In the genomic region with DNA sequence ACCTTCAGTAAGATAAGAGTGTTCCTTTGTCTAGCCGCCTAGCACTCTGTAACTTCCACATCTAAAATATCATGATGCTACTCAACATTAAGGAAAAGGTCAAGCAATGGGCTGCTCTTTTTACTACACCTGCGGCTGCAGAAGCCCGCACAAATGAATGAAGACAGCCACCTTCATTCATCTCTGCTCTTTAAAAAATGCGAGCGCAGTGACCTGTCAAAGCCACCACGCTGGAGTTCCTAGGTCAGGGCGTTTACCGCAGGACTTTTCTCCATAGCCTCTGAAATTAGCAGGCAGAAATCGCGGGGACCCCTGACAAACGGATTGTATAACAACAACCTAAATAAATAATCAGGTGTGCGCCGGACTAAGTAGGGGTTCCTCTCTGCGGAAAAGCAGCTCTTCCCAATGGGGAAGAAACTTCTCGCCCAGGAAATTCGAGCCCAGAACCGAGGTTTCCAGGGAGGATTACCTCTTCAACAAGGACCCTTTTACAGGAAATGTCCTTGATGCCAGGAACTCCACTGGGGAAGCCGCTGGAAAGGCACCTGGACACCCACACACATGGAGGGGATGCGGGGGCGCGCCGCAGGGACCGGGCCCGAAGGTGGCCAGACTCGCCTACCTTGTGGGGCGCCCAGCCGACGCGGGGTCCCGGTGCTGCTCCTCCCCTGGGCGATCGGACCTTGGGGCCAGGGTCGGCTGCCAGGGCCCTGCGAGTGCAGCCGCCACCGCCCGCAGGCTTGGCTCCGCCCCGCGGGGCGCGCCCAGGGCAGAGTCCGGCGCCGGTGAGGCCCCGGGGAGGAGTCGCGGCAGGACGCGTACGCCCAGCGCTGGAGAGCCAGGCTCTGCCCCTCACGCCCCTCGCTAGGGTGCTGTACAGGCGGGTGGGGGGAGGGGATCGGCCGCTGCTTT, we compare ENCODE assay signal across 1 cellular context.
TF ChIP-seq lines count a peak whose summit lies in the region.

A gene with protein sequence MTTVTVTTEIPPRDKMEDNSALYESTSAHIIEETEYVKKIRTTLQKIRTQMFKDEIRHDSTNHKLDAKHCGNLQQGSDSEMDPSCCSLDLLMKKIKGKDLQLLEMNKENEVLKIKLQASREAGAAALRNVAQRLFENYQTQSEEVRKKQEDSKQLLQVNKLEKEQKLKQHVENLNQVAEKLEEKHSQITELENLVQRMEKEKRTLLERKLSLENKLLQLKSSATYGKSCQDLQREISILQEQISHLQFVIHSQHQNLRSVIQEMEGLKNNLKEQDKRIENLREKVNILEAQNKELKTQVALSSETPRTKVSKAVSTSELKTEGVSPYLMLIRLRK (minus strand): TSS at position 751 of the 915 bp plus-strand sequence. CDS start 16,670 bp downstream, outside the sequence.

TF ChIP-seq in HepG2, 621 proteins besides CTCF, POLR2A, EP300 and RAD21 (continued from another document):
- TF ChIP-seq, protein P1, sequence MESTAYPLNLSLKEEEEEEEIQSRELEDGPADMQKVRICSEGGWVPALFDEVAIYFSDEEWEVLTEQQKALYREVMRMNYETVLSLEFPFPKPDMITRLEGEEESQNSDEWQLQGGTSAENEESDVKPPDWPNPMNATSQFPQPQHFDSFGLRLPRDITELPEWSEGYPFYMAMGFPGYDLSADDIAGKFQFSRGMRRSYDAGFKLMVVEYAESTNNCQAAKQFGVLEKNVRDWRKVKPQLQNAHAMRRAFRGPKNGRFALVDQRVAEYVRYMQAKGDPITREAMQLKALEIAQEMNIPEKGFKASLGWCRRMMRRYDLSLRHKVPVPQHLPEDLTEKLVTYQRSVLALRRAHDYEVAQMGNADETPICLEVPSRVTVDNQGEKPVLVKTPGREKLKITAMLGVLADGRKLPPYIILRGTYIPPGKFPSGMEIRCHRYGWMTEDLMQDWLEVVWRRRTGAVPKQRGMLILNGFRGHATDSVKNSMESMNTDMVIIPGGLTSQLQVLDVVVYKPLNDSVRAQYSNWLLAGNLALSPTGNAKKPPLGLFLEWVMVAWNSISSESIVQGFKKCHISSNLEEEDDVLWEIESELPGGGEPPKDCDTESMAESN (CRISPR knock-in tag; conservative IDR thresholded peaks at IDR 0.05): peak; percentile 65; the same call in 1 of the 2 replicates
- TF ChIP-seq, protein P2, sequence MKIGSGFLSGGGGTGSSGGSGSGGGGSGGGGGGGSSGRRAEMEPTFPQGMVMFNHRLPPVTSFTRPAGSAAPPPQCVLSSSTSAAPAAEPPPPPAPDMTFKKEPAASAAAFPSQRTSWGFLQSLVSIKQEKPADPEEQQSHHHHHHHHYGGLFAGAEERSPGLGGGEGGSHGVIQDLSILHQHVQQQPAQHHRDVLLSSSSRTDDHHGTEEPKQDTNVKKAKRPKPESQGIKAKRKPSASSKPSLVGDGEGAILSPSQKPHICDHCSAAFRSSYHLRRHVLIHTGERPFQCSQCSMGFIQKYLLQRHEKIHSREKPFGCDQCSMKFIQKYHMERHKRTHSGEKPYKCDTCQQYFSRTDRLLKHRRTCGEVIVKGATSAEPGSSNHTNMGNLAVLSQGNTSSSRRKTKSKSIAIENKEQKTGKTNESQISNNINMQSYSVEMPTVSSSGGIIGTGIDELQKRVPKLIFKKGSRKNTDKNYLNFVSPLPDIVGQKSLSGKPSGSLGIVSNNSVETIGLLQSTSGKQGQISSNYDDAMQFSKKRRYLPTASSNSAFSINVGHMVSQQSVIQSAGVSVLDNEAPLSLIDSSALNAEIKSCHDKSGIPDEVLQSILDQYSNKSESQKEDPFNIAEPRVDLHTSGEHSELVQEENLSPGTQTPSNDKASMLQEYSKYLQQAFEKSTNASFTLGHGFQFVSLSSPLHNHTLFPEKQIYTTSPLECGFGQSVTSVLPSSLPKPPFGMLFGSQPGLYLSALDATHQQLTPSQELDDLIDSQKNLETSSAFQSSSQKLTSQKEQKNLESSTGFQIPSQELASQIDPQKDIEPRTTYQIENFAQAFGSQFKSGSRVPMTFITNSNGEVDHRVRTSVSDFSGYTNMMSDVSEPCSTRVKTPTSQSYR (CRISPR knock-in tag; IDR thresholded peaks at IDR 0.05; ENCODE audit: borderline replicate concordance): peak; percentile 88
- TF ChIP-seq POLR2AphosphoS5 (IDR thresholded peaks at IDR 0.05; ENCODE audit: low read depth, low read length) (peak; percentile 37; the same call in 1 of the 2 replicates), ZNF644 (CRISPR knock-in tag; IDR thresholded peaks at IDR 0.05; ENCODE audit: low read depth) (0 out of 2 replicates have a peak, but pooled peaks have one; percentile 14), ZNF33A (CRISPR knock-in tag; IDR thresholded peaks at IDR 0.05; ENCODE audit: borderline replicate concordance) (no peak), KMT2A (CRISPR knock-in tag; IDR thresholded peaks at IDR 0.05) (0 out of 2 replicates have a peak, but pooled peaks have one; percentile 25), ZNF274 (CRISPR knock-in tag; IDR thresholded peaks at IDR 0.05) (no peak), HNF4G (IDR thresholded peaks at IDR 0.05; ENCODE audit: borderline replicate concordance, low read depth, low read length) (peak; percentile 84), HNF4G (CRISPR knock-in tag; IDR thresholded peaks at IDR 0.05; ENCODE audit: borderline replicate concordance, low read depth) (peak; percentile 93; the same call in 1 of the 2 replicates), ZNF260 (CRISPR knock-in tag; IDR thresholded peaks at IDR 0.05; ENCODE audit: borderline replicate concordance, low read depth) (no peak), ZNF546 (CRISPR knock-in tag; conservative IDR thresholded peaks at IDR 0.05) (no peak), ZBTB7B (CRISPR knock-in tag; IDR thresholded peaks at IDR 0.05) (no peak), MXI1 (IDR thresholded peaks at IDR 0.05; ENCODE audit: borderline replicate concordance, low read depth, low read length) (peak; percentile 34; the same call in 1 of the 3 replicates), HIVEP1 (CRISPR knock-in tag; IDR thresholded peaks at IDR 0.05) (peak; percentile 17; the same call in 1 of the 2 replicates), SP140L (CRISPR knock-in tag; IDR thresholded peaks at IDR 0.05; ENCODE audit: borderline replicate concordance) (no peak), SALL1 (CRISPR knock-in tag; IDR thresholded peaks at IDR 0.05) (peak; percentile 86), ZMAT3 (CRISPR knock-in tag; conservative IDR thresholded peaks at IDR 0.05) (0 out of 2 replicates have a peak, but pooled peaks have one; percentile 21), ZNF367 (CRISPR knock-in tag; IDR thresholded peaks at IDR 0.05; ENCODE audit: borderline replicate concordance) (no peak), DPF2 (CRISPR knock-in tag; IDR thresholded peaks at IDR 0.05; ENCODE audit: borderline replicate concordance, low read depth) (0 out of 2 replicates have a peak, but pooled peaks have one; percentile 36), KDM2A (CRISPR knock-in tag; IDR thresholded peaks at IDR 0.05; ENCODE audit: borderline replicate concordance, low read depth) (peak; percentile 61), SRSF1 (optimal IDR thresholded peaks at IDR 0.05; ENCODE audit: low read depth, low read length) (no peak), HNF4A (CRISPR knock-in tag; IDR thresholded peaks at IDR 0.05) (peak; percentile 42; the same call in 1 of the 2 replicates), YY1 (IDR thresholded peaks at IDR 0.05; ENCODE audit: insufficient read depth, insufficient replicate concordance, low read depth, low read length) (peak; percentile 32), SMAD1 (CRISPR knock-in tag; IDR thresholded peaks at IDR 0.05; ENCODE audit: borderline replicate concordance, low read depth) (no peak), RBM39 (IDR thresholded peaks at IDR 0.05; ENCODE audit: low read depth, low read length, poor library complexity, severe bottlenecking) (peak; percentile 37), MTF2 (CRISPR knock-in tag; IDR thresholded peaks at IDR 0.05; ENCODE audit: borderline replicate concordance) (peak; percentile 69; the same call in 1 of the 2 replicates), RNF2 (conservative IDR thresholded peaks at IDR 0.05; ENCODE audit: low read depth) (peak; percentile 49; the same call in 1 of the 2 replicates), HDAC2 (CRISPR knock-in tag; IDR thresholded peaks at IDR 0.05) (peak; percentile 15; the same call in 1 of the 2 replicates)
- TF ChIP-seq, protein P3, sequence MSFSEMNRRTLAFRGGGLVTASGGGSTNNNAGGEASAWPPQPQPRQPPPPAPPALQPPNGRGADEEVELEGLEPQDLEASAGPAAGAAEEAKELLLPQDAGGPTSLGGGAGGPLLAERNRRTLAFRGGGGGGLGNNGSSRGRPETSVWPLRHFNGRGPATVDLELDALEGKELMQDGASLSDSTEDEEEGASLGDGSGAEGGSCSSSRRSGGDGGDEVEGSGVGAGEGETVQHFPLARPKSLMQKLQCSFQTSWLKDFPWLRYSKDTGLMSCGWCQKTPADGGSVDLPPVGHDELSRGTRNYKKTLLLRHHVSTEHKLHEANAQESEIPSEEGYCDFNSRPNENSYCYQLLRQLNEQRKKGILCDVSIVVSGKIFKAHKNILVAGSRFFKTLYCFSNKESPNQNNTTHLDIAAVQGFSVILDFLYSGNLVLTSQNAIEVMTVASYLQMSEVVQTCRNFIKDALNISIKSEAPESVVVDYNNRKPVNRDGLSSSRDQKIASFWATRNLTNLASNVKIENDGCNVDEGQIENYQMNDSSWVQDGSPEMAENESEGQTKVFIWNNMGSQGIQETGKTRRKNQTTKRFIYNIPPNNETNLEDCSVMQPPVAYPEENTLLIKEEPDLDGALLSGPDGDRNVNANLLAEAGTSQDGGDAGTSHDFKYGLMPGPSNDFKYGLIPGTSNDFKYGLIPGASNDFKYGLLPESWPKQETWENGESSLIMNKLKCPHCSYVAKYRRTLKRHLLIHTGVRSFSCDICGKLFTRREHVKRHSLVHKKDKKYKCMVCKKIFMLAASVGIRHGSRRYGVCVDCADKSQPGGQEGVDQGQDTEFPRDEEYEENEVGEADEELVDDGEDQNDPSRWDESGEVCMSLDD (CRISPR knock-in tag; IDR thresholded peaks at IDR 0.05; ENCODE audit: borderline replicate concordance): peak; percentile 64; the same call in 1 of the 2 replicates
- TF ChIP-seq, protein P4, sequence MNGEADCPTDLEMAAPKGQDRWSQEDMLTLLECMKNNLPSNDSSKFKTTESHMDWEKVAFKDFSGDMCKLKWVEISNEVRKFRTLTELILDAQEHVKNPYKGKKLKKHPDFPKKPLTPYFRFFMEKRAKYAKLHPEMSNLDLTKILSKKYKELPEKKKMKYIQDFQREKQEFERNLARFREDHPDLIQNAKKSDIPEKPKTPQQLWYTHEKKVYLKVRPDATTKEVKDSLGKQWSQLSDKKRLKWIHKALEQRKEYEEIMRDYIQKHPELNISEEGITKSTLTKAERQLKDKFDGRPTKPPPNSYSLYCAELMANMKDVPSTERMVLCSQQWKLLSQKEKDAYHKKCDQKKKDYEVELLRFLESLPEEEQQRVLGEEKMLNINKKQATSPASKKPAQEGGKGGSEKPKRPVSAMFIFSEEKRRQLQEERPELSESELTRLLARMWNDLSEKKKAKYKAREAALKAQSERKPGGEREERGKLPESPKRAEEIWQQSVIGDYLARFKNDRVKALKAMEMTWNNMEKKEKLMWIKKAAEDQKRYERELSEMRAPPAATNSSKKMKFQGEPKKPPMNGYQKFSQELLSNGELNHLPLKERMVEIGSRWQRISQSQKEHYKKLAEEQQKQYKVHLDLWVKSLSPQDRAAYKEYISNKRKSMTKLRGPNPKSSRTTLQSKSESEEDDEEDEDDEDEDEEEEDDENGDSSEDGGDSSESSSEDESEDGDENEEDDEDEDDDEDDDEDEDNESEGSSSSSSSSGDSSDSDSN (CRISPR knock-in tag; IDR thresholded peaks at IDR 0.05): peak; percentile 80
- TF ChIP-seq, protein P5, sequence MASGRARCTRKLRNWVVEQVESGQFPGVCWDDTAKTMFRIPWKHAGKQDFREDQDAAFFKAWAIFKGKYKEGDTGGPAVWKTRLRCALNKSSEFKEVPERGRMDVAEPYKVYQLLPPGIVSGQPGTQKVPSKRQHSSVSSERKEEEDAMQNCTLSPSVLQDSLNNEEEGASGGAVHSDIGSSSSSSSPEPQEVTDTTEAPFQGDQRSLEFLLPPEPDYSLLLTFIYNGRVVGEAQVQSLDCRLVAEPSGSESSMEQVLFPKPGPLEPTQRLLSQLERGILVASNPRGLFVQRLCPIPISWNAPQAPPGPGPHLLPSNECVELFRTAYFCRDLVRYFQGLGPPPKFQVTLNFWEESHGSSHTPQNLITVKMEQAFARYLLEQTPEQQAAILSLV (CRISPR knock-in tag; IDR thresholded peaks at IDR 0.05; ENCODE audit: borderline replicate concordance): peak; percentile 26; the same call in 1 of the 2 replicates
